12 cellular contexts compared by ENCODE assay signal in the genomic region with DNA sequence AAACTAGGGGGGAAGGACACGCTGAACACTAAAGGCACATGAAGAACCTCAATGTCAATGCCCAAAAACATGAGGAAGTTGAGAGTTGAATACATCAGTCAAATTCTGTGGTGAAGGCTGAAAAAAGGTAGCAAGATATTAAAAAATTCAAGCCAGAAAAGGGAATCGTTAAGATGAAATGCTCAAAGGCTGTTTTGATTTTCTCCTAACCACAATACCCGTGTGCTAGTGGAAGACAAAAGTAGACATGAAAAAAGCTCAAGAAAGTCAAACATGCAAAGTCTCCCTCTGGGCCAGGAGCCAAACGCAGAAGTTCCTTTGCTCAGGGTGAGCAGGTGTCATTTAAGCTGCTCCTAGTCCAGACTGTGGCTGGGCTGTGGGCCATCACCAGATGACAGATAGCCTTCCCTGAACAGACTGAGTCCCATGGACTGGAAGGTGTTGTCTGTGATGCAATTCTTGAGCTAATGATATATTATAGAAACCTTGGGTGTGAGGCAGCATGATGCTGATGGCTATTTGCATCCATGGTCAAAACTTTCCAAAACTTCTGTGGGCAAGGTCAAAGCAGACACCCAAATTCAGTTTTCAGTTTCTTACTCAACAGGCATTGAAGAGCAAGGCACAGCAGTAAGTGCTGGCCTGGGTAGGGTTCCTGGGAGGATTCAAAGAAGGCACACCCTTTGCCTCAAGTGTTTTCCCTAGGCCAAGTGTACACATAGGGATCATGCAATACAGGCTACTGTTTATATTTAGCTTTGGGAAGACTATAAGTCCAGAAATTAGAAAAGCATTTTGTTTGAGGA.
A peak's percentile ranks its signal among the peaks of the same experiment; 100 is the strongest.
DNase-seq lines count a peak whose midpoint lies in the region; ATAC-seq lines count a peak whose summit lies in the region.
"Had no signal": no experiment of that assay in that cellular context is flagged by ENCODE, and none has a peak within 500 bp of the region (broad histone marks: within the 10 kb centered on the region; RNA-seq: fewer than 3 reads in every experiment).

No MANE protein-coding gene starts in this region.

- no peaks in the 10 kb centered on the region for H3K36me3 Mint-ChIP-seq in effector memory CD8-positive, alpha-beta T cell (ENCODE audit: insufficient read depth)

- peak; percentile 87 for ATAC-seq in GM19025 (IDR thresholded peaks at IDR 0.05; ENCODE audit: low read depth, unreplicated experiment)
- peak; percentile 93 for ATAC-seq in HG02642 (IDR thresholded peaks at IDR 0.05; ENCODE audit: poor library complexity, unreplicated experiment)
- ATAC-seq in HG03520 (IDR thresholded peaks at IDR 0.05; ENCODE audit: unreplicated experiment), result peak; percentile 87
- peak; percentile 32 for ATAC-seq in stimulated activated naive CD8-positive, alpha-beta T cell treated with anti-CD3 and anti-CD28 coated beads, Interleukin-15, Interleukin-2, amounts not matched to agents 100 U/mL and 50 U/mL, for 24 hours
- no peak for ATAC-seq in effector memory CD8-positive, alpha-beta T cell (replicated peaks)
- ATAC-seq: activated T-cell treated with anti-CD3 and anti-CD28 coated beads, Interleukin-2, amount 50 U/mL, for 4 hours had no signal

- H3K4me3 Mint-ChIP-seq in effector memory CD8-positive, alpha-beta T cell, result no peak overlapping the region
- H3K4me3 Mint-ChIP-seq: activated T-cell treated with anti-CD3 and anti-CD28 coated beads, Interleukin-2, amount 50 U/mL, for 4 hours; T-helper 1 cell treated with Interleukin-12 subunit alpha and Interleukin-12 subunit beta and Interleukin-4 antibody, amounts not matched to agents 30 μg/mL and 1 μg/mL, for 36 hours had no signal

- H3K27me3 Mint-ChIP-seq in effector memory CD8-positive, alpha-beta T cell, result peaks cover 0 to 22% of the 10 kb centered on the region in 2 donors

- no peaks in the 10 kb centered on the region for H3K4me1 Mint-ChIP-seq in effector memory CD8-positive, alpha-beta T cell (ENCODE audit: low read depth in 2 of 2)

- no peak for DNase-seq in stimulated activated naive CD8-positive, alpha-beta T cell treated with anti-CD3 and anti-CD28 coated beads, Interleukin-15, Interleukin-2, amounts not matched to agents 100 U/mL and 50 U/mL, for 24 hours
- no peak for DNase-seq in NOMO-1 treated with DMSO at 0.1 percent for 48 hours (lab: John Stamatoyannopoulos, UW; ENCODE audit: unreplicated experiment)
- no peak for DNase-seq in foreskin melanocyte
- DNase-seq in effector memory CD8-positive, alpha-beta T cell, result no peak
- DNase-seq: activated T-cell treated with anti-CD3 and anti-CD28 coated beads, Interleukin-2, amount 50 U/mL, for 4 hours; heart left ventricle; IMR-90; NCI-H510A had no signal

- H3K27ac Mint-ChIP-seq in effector memory CD8-positive, alpha-beta T cell, result no peak overlapping the region
- H3K27ac Mint-ChIP-seq: T-helper 1 cell treated with Interleukin-12 subunit alpha and Interleukin-12 subunit beta and Interleukin-4 antibody, amounts not matched to agents 30 μg/mL and 1 μg/mL, for 36 hours had no signal

- H3K9me3 Mint-ChIP-seq in effector memory CD8-positive, alpha-beta T cell, result no peaks in the 10 kb centered on the region
- H3K9me3 Mint-ChIP-seq: activated T-cell treated with anti-CD3 and anti-CD28 coated beads, Interleukin-2, amount 50 U/mL, for 4 hours; T-helper 1 cell treated with Interleukin-12 subunit alpha and Interleukin-12 subunit beta and Interleukin-4 antibody, amounts not matched to agents 30 μg/mL and 1 μg/mL, for 36 hours had no signal
